ENCODE assay signal across 9 cellular contexts in genomic region chr15:39756806-39757522, GRCh38. TPM values are rescaled to one million over a fixed set of nuclear protein-coding genes. Genes with fewer than 3 reads are reported as not detected.
DNase-seq lines count a peak whose midpoint lies in the region; ATAC-seq, FAIRE-seq and TF ChIP-seq lines count a peak whose summit lies in the region.
"Had no signal": no experiment of that assay in that cellular context is flagged by ENCODE, and none has a peak within 500 bp of the region (broad histone marks: within the 10 kb centered on the region; RNA-seq: fewer than 3 reads in every experiment).

No MANE protein-coding gene starts in this region.

- peak; percentile 57 for FAIRE-seq in GM18507 (lab: Jason Lieb, UNC)

- H3K4me3 Mint-ChIP-seq in stimulated activated naive CD8-positive, alpha-beta T cell treated with anti-CD3 and anti-CD28 coated beads, Interleukin-15, amount 100 ng/mL, for 72 hours = no peak overlapping the region
- H3K4me3 Mint-ChIP-seq: IgD-negative memory B cell had no signal

- peaks cover 11% of the 10 kb centered on the region for H3K27me3 Mint-ChIP-seq in stimulated activated naive CD8-positive, alpha-beta T cell treated with anti-CD3 and anti-CD28 coated beads, Interleukin-15, amount 100 ng/mL, for 72 hours

- no peaks in the 10 kb centered on the region for H3K36me3 ChIP-seq in BE2C
- H3K36me3 ChIP-seq in left lung = no peaks in the 10 kb centered on the region

- no peaks in the 10 kb centered on the region; the same call in 1 of the 2 replicates for H3K9me3 ChIP-seq in BE2C
- no peaks in the 10 kb centered on the region for H3K9me3 ChIP-seq in left lung

- H3K27ac Mint-ChIP-seq in stimulated activated naive CD8-positive, alpha-beta T cell treated with anti-CD3 and anti-CD28 coated beads, Interleukin-15, amount 100 ng/mL, for 72 hours = no peak overlapping the region
- H3K27ac Mint-ChIP-seq: IgD-negative memory B cell had no signal

- ATAC-seq in left lung = peak; percentile 42
- ATAC-seq in stimulated activated naive CD8-positive, alpha-beta T cell treated with anti-CD3 and anti-CD28 coated beads, Interleukin-15, amount 100 ng/mL, for 72 hours = no peak

- DNase-seq in BE2C = peak; percentile 39
- no peak for DNase-seq in GM18507 (ENCODE audit: extremely low spot score, insufficient read length, low read depth)
- peak; percentile 35 for DNase-seq in NCI-H510A treated with DMSO at 0.1 percent for 48 hours (lab: John Stamatoyannopoulos, UW)
- peak; percentile 74 for DNase-seq in astrocyte of the hippocampus (ENCODE audit: low read depth, low spot score)
- DNase-seq in left lung = no peak
- no peak for DNase-seq in stimulated activated naive CD8-positive, alpha-beta T cell treated with anti-CD3 and anti-CD28 coated beads, Interleukin-15, amount 100 ng/mL, for 72 hours
- no peak for DNase-seq in activated effector memory CD4-positive, alpha-beta T cell treated with Interleukin-2 at 50 U/mL for 16 hours
- no peak for DNase-seq in NCI-H187 treated with DMSO at 0.1 percent for 48 hours (lab: John Stamatoyannopoulos, UW)

- intact Hi-C loops in left lung (cut with DNase I) = loop anchor here in 1 of 2 donors (10.0 kb wide), 1 partner anchor 172 kb away; the partner anchor contains the start of gene THBS1

- H3K27ac ChIP-seq in left lung = no peak overlapping the region

- H3K27me3 ChIP-seq in BE2C (no peaks in the 10 kb centered on the region), left lung (no peaks in the 10 kb centered on the region)

- TF ChIP-seq CTCF in BE2C (IDR thresholded peaks at IDR 0.05; ENCODE audit: low read depth, low read length) = peak; percentile 77
- peak; percentile 72 to 77 for TF ChIP-seq CTCF in left lung (IDR thresholded peaks at IDR 0.05)

- no peaks in the 10 kb centered on the region for H3K9me3 Mint-ChIP-seq in stimulated activated naive CD8-positive, alpha-beta T cell treated with anti-CD3 and anti-CD28 coated beads, Interleukin-15, amount 100 ng/mL, for 72 hours
- H3K9me3 Mint-ChIP-seq: IgD-negative memory B cell had no signal

- no peak overlapping the region for H3K4me3 ChIP-seq in BE2C (ENCODE audit: low read depth, low read length)
- no peak overlapping the region for H3K4me3 ChIP-seq in left lung

- no peaks in the 10 kb centered on the region for H3K4me1 Mint-ChIP-seq in stimulated activated naive CD8-positive, alpha-beta T cell treated with anti-CD3 and anti-CD28 coated beads, Interleukin-15, amount 100 ng/mL, for 72 hours
- H3K4me1 Mint-ChIP-seq: IgD-negative memory B cell had no signal

- H3K4me1 ChIP-seq in BE2C = no peaks in the 10 kb centered on the region
- no peaks in the 10 kb centered on the region for H3K4me1 ChIP-seq in left lung

RNA-seq across cellular contexts. Expression of gene FSIP1, which starts 25.7 kb away (rescaled TPM):
- polyA plus RNA-seq in BE2C (2012; ENCODE audit: insufficient read depth, insufficient read length, low read depth) = 0.15 TPM
- total RNA-seq in left lung = under 1 TPM; 0.38 to 0.81 TPM

Comparison
In these comparisons a context has a peak if more than half of its experiments do, and no peak if none do; other contexts are left out.
1. DNase-seq: peak in BE2C (single experiment), NCI-H510A treated with DMSO at 0.1 percent for 48 hours (single experiment) and astrocyte of the hippocampus (single experiment); none in GM18507 (single experiment), left lung (0 of 2), stimulated activated naive CD8-positive, alpha-beta T cell treated with anti-CD3 and anti-CD28 coated beads, Interleukin-15, amount 100 ng/mL, for 72 hours (0 of 2), activated effector memory CD4-positive, alpha-beta T cell treated with Interleukin-2 at 50 U/mL for 16 hours (single experiment) and NCI-H187 treated with DMSO at 0.1 percent for 48 hours (single experiment).